22 cellular contexts compared by ENCODE assay signal in genomic region chr2:53536583-53537361, GRCh38.
A peak's percentile ranks its signal among the peaks of the same experiment; 100 is the strongest.
DNase-seq lines count a peak whose midpoint lies in the region; ATAC-seq and TF ChIP-seq lines count a peak whose summit lies in the region.
"Had no signal": no experiment of that assay in that cellular context is flagged by ENCODE, and none has a peak within 500 bp of the region (broad histone marks: within the 10 kb centered on the region; RNA-seq: fewer than 3 reads in every experiment).

No MANE protein-coding gene starts in this region.

- H3K9me2 ChIP-seq in GM23338 (ENCODE audit: insufficient read depth) = peaks cover 13% of the 10 kb centered on the region

- TF ChIP-seq CTCF in right atrium auricular region (IDR thresholded peaks at IDR 0.05) = no peak
- TF ChIP-seq CTCF in GM23338 (conservative IDR thresholded peaks at IDR 0.05; ENCODE audit: low read depth in 2 of 2) = no peak
- no peak for TF ChIP-seq CTCF in neural progenitor cell (IDR thresholded peaks at IDR 0.05)

- no peak overlapping the region for H3K27ac ChIP-seq in right atrium auricular region
- no peak overlapping the region for H3K27ac ChIP-seq in GM23338 (ENCODE audit: low read depth)
- H3K27ac ChIP-seq in neural progenitor cell = no peak overlapping the region
- H3K27ac ChIP-seq: KMS-11 had no signal

- H3K9ac ChIP-seq in neural progenitor cell = no peak overlapping the region
- H3K9ac ChIP-seq: KMS-11 had no signal

- H3F3A ChIP-seq in GM23338 (replicated peaks; ENCODE audit: low read depth) = no peaks in the 10 kb centered on the region
- H3F3A ChIP-seq in neural progenitor cell (ENCODE audit: low read depth) = no peaks in the 10 kb centered on the region

- H3K27me3 Mint-ChIP-seq in GM23338 (ENCODE audit: insufficient read depth, low read depth, poor library complexity) (no peaks in the 10 kb centered on the region), neural progenitor cell (ENCODE audit: insufficient read depth, low read depth) (peaks cover 2% of the 10 kb centered on the region)

- peak overlapping the region; percentile 37; the same call in 1 of the 2 replicates for H3K27ac Mint-ChIP-seq in GM23338
- no peak overlapping the region for H3K27ac Mint-ChIP-seq in neural progenitor cell
- H3K27ac Mint-ChIP-seq: CD4-positive, alpha-beta memory T cell; IgD-negative memory B cell had no signal

- ATAC-seq in Right ventricle myocardium inferior (peak; percentile 83), GM23338 (no peak), HG03159 (IDR thresholded peaks at IDR 0.05; ENCODE audit: unreplicated experiment) (no peak)
- ATAC-seq: PC-3 had no signal

- H3K27me3 ChIP-seq in right atrium auricular region = no peaks in the 10 kb centered on the region
- H3K27me3 ChIP-seq in GM23338 (ENCODE audit: insufficient read depth) = no peaks in the 10 kb centered on the region
- H3K27me3 ChIP-seq in neural progenitor cell = no peaks in the 10 kb centered on the region

- H3K4me3 Mint-ChIP-seq in GM23338 (no peak overlapping the region), neural progenitor cell (no peak overlapping the region)
- H3K4me3 Mint-ChIP-seq: CD4-positive, alpha-beta memory T cell; H9; IgD-negative memory B cell had no signal

- H4K20me1 ChIP-seq in GM23338 (replicated peaks; ENCODE audit: insufficient read depth) = no peaks in the 10 kb centered on the region
- no peaks in the 10 kb centered on the region for H4K20me1 ChIP-seq in neural progenitor cell (ENCODE audit: low read depth)

- H3K79me2 ChIP-seq in GM23338 (replicated peaks; ENCODE audit: insufficient read depth) (no peaks in the 10 kb centered on the region), neural progenitor cell (ENCODE audit: low read depth) (no peaks in the 10 kb centered on the region)

- H2AFZ ChIP-seq in GM23338 = peak overlapping the region; percentile 60; the same call in 1 of the 2 replicates
- H2AFZ ChIP-seq in neural progenitor cell (replicated peaks) = peak overlapping the region; percentile 17

- H3K36me3 ChIP-seq in right atrium auricular region (no peaks in the 10 kb centered on the region), GM23338 (ENCODE audit: insufficient read depth) (0 out of 2 replicates have a peak, but pooled peaks cover 10% of the 10 kb centered on the region), neural progenitor cell (no peaks in the 10 kb centered on the region)

- H3K9me3 ChIP-seq in right atrium auricular region = peaks cover 0 to 8% of the 10 kb centered on the region in 2 donors
- H3K9me3 ChIP-seq in neural progenitor cell (ENCODE audit: low read depth) = peaks cover 6% of the 10 kb centered on the region

- DNase-seq in Right ventricle myocardium inferior (ENCODE audit: missing footprints) (no peak), right atrium auricular region (ENCODE audit: low spot score) (no peak), GM23338 (ENCODE audit: low spot score) (no peak), NCI-H345 treated with DMSO at 0.1 percent for 48 hours (lab: John Stamatoyannopoulos, UW; ENCODE audit: unreplicated experiment) (peak; percentile 60), neural progenitor cell (ENCODE audit: low spot score) (no peak)
- DNase-seq in stimulated activated naive CD4-positive, alpha-beta T cell treated with Interleukin-2 at 50 U/mL for 16 hours (lab: John Stamatoyannopoulos, UW) = no peak
- DNase-seq: AML-193; C1 segment of cervical spinal cord; CD4-positive, alpha-beta memory T cell; DMS53; H9; NCI-H1048; NCI-H146; NCI-H1930; NCI-H2227 treated with DMSO at 0.1 percent for 48 hours; NCI-H510A treated with DMSO at 0.1 percent for 48 hours; PC-3; SHP77; T-helper 1 cell had no signal

- H3K36me3 Mint-ChIP-seq in GM23338 (ENCODE audit: low read depth) (peaks cover 24% of the 10 kb centered on the region), neural progenitor cell (no peaks in the 10 kb centered on the region)
- H3K36me3 Mint-ChIP-seq: IgD-negative memory B cell had no signal

- H3K9me3 Mint-ChIP-seq in GM23338 (peaks cover 18% of the 10 kb centered on the region), neural progenitor cell (peaks cover 9% of the 10 kb centered on the region)

- H3K4me2 ChIP-seq in GM23338 (no peak overlapping the region), neural progenitor cell (no peak overlapping the region)
- H3K4me2 ChIP-seq: KMS-11 had no signal

- intact Hi-C loops in Right ventricle myocardium inferior (cut with DNase I) = no loop called here

- no peaks in the 10 kb centered on the region for H3K4me1 ChIP-seq in right atrium auricular region
- H3K4me1 ChIP-seq in GM23338 (ENCODE audit: insufficient read depth) = peaks cover 18% of the 10 kb centered on the region
- no peaks in the 10 kb centered on the region for H3K4me1 ChIP-seq in neural progenitor cell

- H3K4me3 ChIP-seq in right atrium auricular region (no peak overlapping the region), GM23338 (no peak overlapping the region), neural progenitor cell (no peak overlapping the region)

- H3K4me1 Mint-ChIP-seq in GM23338 (peaks cover 26% of the 10 kb centered on the region), neural progenitor cell (no peaks in the 10 kb centered on the region)
- H3K4me1 Mint-ChIP-seq: CD4-positive, alpha-beta memory T cell; IgD-negative memory B cell had no signal

TF ChIP-seq in GM23338, 12 proteins besides CTCF, POLR2A, EP300 and RAD21:
- no peak for TF ChIP-seq NANOG (IDR thresholded peaks at IDR 0.05; ENCODE audit: borderline replicate concordance)
- TF ChIP-seq, protein P1, sequence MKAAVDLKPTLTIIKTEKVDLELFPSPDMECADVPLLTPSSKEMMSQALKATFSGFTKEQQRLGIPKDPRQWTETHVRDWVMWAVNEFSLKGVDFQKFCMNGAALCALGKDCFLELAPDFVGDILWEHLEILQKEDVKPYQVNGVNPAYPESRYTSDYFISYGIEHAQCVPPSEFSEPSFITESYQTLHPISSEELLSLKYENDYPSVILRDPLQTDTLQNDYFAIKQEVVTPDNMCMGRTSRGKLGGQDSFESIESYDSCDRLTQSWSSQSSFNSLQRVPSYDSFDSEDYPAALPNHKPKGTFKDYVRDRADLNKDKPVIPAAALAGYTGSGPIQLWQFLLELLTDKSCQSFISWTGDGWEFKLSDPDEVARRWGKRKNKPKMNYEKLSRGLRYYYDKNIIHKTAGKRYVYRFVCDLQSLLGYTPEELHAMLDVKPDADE (IDR thresholded peaks at IDR 0.05) = no peak
